ENCODE assay signal across 1 cellular context in the genomic region with DNA sequence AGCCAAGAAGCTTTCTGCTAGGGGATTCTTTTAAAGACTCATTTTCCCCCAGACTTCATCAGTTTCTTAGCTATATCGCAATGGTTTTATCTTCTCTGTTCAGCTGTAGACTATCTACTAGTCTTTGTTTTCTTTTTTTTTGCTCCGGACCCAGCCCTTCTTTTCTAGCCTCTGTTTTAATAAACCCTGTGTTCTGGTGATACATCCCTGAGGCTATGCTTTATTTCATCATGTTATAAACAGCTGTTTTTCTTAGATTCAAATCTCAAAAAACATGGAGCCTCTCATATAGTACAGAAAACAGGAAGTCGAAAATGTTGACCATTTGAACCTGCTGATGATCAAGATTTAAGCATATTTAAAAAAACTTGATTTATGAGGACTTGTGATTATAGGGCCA.
TF ChIP-seq lines count a peak whose summit lies in the region.

No MANE protein-coding gene starts in this region.

TF ChIP-seq in K562, 482 proteins besides CTCF, POLR2A, EP300 and RAD21 (continued from another document and continues in another):
- TF ChIP-seq, protein P1, sequence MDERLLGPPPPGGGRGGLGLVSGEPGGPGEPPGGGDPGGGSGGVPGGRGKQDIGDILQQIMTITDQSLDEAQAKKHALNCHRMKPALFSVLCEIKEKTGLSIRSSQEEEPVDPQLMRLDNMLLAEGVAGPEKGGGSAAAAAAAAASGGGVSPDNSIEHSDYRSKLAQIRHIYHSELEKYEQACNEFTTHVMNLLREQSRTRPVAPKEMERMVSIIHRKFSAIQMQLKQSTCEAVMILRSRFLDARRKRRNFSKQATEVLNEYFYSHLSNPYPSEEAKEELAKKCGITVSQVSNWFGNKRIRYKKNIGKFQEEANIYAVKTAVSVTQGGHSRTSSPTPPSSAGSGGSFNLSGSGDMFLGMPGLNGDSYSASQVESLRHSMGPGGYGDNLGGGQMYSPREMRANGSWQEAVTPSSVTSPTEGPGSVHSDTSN (CRISPR knock-in tag; IDR thresholded peaks at IDR 0.05; ENCODE audit: low read depth): no peak
- TF ChIP-seq, protein P1 (tag; conservative IDR thresholded peaks at IDR 0.05; ENCODE audit: low read depth): peak; percentile 20; the same call in 1 of the 2 replicates
- TF ChIP-seq, protein P2, sequence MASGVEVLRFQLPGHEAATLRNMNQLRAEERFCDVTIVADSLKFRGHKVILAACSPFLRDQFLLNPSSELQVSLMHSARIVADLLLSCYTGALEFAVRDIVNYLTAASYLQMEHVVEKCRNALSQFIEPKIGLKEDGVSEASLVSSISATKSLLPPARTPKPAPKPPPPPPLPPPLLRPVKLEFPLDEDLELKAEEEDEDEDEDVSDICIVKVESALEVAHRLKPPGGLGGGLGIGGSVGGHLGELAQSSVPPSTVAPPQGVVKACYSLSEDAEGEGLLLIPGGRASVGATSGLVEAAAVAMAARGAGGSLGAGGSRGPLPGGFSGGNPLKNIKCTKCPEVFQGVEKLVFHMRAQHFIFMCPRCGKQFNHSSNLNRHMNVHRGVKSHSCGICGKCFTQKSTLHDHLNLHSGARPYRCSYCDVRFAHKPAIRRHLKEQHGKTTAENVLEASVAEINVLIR (CRISPR knock-in tag; IDR thresholded peaks at IDR 0.05): no peak
- no peak for TF ChIP-seq ZBTB17 (CRISPR knock-in tag; IDR thresholded peaks at IDR 0.05)
- TF ChIP-seq TSC22D4 (tag; IDR thresholded peaks at IDR 0.05): no peak
- TF ChIP-seq, protein P3, sequence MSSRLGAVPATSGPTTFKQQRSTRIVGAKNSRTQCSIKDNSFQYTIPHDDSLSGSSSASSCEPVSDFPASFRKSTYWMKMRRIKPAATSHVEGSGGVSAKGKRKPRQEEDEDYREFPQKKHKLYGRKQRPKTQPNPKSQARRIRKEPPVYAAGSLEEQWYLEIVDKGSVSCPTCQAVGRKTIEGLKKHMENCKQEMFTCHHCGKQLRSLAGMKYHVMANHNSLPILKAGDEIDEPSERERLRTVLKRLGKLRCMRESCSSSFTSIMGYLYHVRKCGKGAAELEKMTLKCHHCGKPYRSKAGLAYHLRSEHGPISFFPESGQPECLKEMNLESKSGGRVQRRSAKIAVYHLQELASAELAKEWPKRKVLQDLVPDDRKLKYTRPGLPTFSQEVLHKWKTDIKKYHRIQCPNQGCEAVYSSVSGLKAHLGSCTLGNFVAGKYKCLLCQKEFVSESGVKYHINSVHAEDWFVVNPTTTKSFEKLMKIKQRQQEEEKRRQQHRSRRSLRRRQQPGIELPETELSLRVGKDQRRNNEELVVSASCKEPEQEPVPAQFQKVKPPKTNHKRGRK (tag; IDR thresholded peaks at IDR 0.05): no peak
- no peak for TF ChIP-seq BRF1 (IDR thresholded peaks at IDR 0.05; ENCODE audit: borderline replicate concordance, extremely low read depth, insufficient read length)
- TF ChIP-seq POLR2G (IDR thresholded peaks at IDR 0.05; ENCODE audit: low read depth, low read length): no peak
- TF ChIP-seq FIP1L1 (IDR thresholded peaks at IDR 0.05; ENCODE audit: low read depth, low read length, poor library complexity, severe bottlenecking): no peak
- TF ChIP-seq CBX1 (IDR thresholded peaks at IDR 0.05; ENCODE audit: low read depth): no peak
- TF ChIP-seq, protein P4, sequence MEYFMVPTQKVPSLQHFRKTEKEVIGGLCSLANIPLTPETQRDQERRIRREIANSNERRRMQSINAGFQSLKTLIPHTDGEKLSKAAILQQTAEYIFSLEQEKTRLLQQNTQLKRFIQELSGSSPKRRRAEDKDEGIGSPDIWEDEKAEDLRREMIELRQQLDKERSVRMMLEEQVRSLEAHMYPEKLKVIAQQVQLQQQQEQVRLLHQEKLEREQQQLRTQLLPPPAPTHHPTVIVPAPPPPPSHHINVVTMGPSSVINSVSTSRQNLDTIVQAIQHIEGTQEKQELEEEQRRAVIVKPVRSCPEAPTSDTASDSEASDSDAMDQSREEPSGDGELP (CRISPR knock-in tag; IDR thresholded peaks at IDR 0.05; ENCODE audit: borderline replicate concordance): peak; percentile 78; the same call in 1 of the 2 replicates
- no peak for TF ChIP-seq MTA1 (IDR thresholded peaks at IDR 0.05; ENCODE audit: borderline replicate concordance)
- TF ChIP-seq HNRNPK (IDR thresholded peaks at IDR 0.05; ENCODE audit: low read depth, low read length, poor library complexity, severe bottlenecking): no peak
- TF ChIP-seq, protein P5, sequence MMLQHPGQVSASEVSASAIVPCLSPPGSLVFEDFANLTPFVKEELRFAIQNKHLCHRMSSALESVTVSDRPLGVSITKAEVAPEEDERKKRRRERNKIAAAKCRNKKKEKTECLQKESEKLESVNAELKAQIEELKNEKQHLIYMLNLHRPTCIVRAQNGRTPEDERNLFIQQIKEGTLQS (IDR thresholded peaks at IDR 0.05): peak; percentile 86
- TF ChIP-seq, protein P5 (CRISPR knock-in tag; conservative IDR thresholded peaks at IDR 0.05): no peak
- no peak for TF ChIP-seq FOXJ3 (CRISPR knock-in tag; IDR thresholded peaks at IDR 0.05)
- TF ChIP-seq, protein P6, sequence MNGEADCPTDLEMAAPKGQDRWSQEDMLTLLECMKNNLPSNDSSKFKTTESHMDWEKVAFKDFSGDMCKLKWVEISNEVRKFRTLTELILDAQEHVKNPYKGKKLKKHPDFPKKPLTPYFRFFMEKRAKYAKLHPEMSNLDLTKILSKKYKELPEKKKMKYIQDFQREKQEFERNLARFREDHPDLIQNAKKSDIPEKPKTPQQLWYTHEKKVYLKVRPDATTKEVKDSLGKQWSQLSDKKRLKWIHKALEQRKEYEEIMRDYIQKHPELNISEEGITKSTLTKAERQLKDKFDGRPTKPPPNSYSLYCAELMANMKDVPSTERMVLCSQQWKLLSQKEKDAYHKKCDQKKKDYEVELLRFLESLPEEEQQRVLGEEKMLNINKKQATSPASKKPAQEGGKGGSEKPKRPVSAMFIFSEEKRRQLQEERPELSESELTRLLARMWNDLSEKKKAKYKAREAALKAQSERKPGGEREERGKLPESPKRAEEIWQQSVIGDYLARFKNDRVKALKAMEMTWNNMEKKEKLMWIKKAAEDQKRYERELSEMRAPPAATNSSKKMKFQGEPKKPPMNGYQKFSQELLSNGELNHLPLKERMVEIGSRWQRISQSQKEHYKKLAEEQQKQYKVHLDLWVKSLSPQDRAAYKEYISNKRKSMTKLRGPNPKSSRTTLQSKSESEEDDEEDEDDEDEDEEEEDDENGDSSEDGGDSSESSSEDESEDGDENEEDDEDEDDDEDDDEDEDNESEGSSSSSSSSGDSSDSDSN (IDR thresholded peaks at IDR 0.05; ENCODE audit: borderline replicate concordance in 1 of 2, low read depth in 2 of 2, low read length in 2 of 2): no peak
- no peak for TF ChIP-seq NCOA4 (IDR thresholded peaks at IDR 0.05; ENCODE audit: partially characterized antibody)
- TF ChIP-seq ZNF830 (CRISPR knock-in tag; IDR thresholded peaks at IDR 0.05): no peak
- TF ChIP-seq ARID2 (IDR thresholded peaks at IDR 0.05): no peak
- TF ChIP-seq ZNF217 (CRISPR knock-in tag; IDR thresholded peaks at IDR 0.05): no peak
- no peak for TF ChIP-seq FUS (optimal IDR thresholded peaks at IDR 0.05; ENCODE audit: low read depth, low read length)
- no peak for TF ChIP-seq ZKSCAN3 (CRISPR knock-in tag; IDR thresholded peaks at IDR 0.05)
- no peak for TF ChIP-seq ZNF263 (CRISPR knock-in tag; IDR thresholded peaks at IDR 0.05; ENCODE audit: borderline replicate concordance)
- TF ChIP-seq CAMTA2 (CRISPR knock-in tag; conservative IDR thresholded peaks at IDR 0.05): no peak
- no peak for TF ChIP-seq MYNN (IDR thresholded peaks at IDR 0.05)
- TF ChIP-seq MYNN (CRISPR knock-in tag; IDR thresholded peaks at IDR 0.05): no peak
- TF ChIP-seq PRMT5 (CRISPR knock-in tag; IDR thresholded peaks at IDR 0.05): no peak
- TF ChIP-seq, protein P7, sequence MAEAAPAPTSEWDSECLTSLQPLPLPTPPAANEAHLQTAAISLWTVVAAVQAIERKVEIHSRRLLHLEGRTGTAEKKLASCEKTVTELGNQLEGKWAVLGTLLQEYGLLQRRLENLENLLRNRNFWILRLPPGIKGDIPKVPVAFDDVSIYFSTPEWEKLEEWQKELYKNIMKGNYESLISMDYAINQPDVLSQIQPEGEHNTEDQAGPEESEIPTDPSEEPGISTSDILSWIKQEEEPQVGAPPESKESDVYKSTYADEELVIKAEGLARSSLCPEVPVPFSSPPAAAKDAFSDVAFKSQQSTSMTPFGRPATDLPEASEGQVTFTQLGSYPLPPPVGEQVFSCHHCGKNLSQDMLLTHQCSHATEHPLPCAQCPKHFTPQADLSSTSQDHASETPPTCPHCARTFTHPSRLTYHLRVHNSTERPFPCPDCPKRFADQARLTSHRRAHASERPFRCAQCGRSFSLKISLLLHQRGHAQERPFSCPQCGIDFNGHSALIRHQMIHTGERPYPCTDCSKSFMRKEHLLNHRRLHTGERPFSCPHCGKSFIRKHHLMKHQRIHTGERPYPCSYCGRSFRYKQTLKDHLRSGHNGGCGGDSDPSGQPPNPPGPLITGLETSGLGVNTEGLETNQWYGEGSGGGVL (CRISPR knock-in tag; IDR thresholded peaks at IDR 0.05): no peak
- no peak for TF ChIP-seq BMI1 (IDR thresholded peaks at IDR 0.05; ENCODE audit: low read length)
- TF ChIP-seq RFX1 (IDR thresholded peaks at IDR 0.05): no peak
- no peak for TF ChIP-seq ZNF583 (CRISPR knock-in tag; IDR thresholded peaks at IDR 0.05)
- no peak for TF ChIP-seq ZNF165 (CRISPR knock-in tag; IDR thresholded peaks at IDR 0.05; ENCODE audit: borderline replicate concordance)
- TF ChIP-seq, protein P8, sequence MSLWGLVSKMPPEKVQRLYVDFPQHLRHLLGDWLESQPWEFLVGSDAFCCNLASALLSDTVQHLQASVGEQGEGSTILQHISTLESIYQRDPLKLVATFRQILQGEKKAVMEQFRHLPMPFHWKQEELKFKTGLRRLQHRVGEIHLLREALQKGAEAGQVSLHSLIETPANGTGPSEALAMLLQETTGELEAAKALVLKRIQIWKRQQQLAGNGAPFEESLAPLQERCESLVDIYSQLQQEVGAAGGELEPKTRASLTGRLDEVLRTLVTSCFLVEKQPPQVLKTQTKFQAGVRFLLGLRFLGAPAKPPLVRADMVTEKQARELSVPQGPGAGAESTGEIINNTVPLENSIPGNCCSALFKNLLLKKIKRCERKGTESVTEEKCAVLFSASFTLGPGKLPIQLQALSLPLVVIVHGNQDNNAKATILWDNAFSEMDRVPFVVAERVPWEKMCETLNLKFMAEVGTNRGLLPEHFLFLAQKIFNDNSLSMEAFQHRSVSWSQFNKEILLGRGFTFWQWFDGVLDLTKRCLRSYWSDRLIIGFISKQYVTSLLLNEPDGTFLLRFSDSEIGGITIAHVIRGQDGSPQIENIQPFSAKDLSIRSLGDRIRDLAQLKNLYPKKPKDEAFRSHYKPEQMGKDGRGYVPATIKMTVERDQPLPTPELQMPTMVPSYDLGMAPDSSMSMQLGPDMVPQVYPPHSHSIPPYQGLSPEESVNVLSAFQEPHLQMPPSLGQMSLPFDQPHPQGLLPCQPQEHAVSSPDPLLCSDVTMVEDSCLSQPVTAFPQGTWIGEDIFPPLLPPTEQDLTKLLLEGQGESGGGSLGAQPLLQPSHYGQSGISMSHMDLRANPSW (CRISPR knock-in tag; IDR thresholded peaks at IDR 0.05): no peak
- TF ChIP-seq, protein P9, sequence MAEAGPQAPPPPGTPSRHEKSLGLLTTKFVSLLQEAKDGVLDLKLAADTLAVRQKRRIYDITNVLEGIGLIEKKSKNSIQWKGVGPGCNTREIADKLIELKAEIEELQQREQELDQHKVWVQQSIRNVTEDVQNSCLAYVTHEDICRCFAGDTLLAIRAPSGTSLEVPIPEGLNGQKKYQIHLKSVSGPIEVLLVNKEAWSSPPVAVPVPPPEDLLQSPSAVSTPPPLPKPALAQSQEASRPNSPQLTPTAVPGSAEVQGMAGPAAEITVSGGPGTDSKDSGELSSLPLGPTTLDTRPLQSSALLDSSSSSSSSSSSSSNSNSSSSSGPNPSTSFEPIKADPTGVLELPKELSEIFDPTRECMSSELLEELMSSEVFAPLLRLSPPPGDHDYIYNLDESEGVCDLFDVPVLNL (CRISPR knock-in tag; IDR thresholded peaks at IDR 0.05; ENCODE audit: low read depth): no peak
- TF ChIP-seq EGR1 (conservative IDR thresholded peaks at IDR 0.05): no peak
- no peak for TF ChIP-seq ZNF778 (CRISPR knock-in tag; IDR thresholded peaks at IDR 0.05)
- TF ChIP-seq CBFB (CRISPR knock-in tag; IDR thresholded peaks at IDR 0.05): no peak
- TF ChIP-seq, protein P10, sequence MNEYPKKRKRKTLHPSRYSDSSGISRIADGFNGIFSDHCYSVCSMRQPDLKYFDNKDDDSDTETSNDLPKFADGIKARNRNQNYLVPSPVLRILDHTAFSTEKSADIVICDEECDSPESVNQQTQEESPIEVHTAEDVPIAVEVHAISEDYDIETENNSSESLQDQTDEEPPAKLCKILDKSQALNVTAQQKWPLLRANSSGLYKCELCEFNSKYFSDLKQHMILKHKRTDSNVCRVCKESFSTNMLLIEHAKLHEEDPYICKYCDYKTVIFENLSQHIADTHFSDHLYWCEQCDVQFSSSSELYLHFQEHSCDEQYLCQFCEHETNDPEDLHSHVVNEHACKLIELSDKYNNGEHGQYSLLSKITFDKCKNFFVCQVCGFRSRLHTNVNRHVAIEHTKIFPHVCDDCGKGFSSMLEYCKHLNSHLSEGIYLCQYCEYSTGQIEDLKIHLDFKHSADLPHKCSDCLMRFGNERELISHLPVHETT (CRISPR knock-in tag; conservative IDR thresholded peaks at IDR 0.05 in 1 of 2, IDR thresholded peaks at IDR 0.05 in 1 of 2): peak in 1 of 2 experiments; percentile 51; a peak in 1 of 4 replicates
- TF ChIP-seq MCM7 (IDR thresholded peaks at IDR 0.05): no peak
- peak in 1 of 2 experiments; percentile 22; a peak in 1 of 4 replicates for TF ChIP-seq TBL1XR1 (IDR thresholded peaks at IDR 0.05; ENCODE audit: low read length in 2 of 2)
- TF ChIP-seq TCF7L2 (IDR thresholded peaks at IDR 0.05; ENCODE audit: low read depth, low read length): no peak
- TF ChIP-seq SAP30 (IDR thresholded peaks at IDR 0.05; ENCODE audit: borderline replicate concordance, insufficient read depth, low read depth, low read length, poor library complexity, severe bottlenecking): no peak
- no peak for TF ChIP-seq ARHGAP35 (IDR thresholded peaks at IDR 0.05; ENCODE audit: partially characterized antibody)
